Comparison of ENCODE assay signal across 12 cellular contexts in genomic region chr5:178074266-178074952, GRCh38. TPM values are rescaled to one million over a fixed set of nuclear protein-coding genes. Genes with fewer than 3 reads are reported as not detected.
DNase-seq lines count a peak whose midpoint lies in the region; ATAC-seq, FAIRE-seq and TF ChIP-seq lines count a peak whose summit lies in the region.
"Had no signal": no experiment of that assay in that cellular context is flagged by ENCODE, and none has a peak within 500 bp of the region (broad histone marks: within the 10 kb centered on the region; RNA-seq: fewer than 3 reads in every experiment).

No MANE protein-coding gene starts in this region.

- H3K36me3 ChIP-seq in brain microvascular endothelial cell (replicated peaks) (no peaks in the 10 kb centered on the region), left ventricle myocardium inferior (no peaks in the 10 kb centered on the region)
- H3K36me3 ChIP-seq: ascending aorta had no signal

- no peak for TF ChIP-seq RAD21 in A549 (conservative IDR thresholded peaks at IDR 0.05 in 1 of 2, IDR thresholded peaks at IDR 0.05 in 1 of 2)

- H3K27me3 ChIP-seq in brain microvascular endothelial cell (replicated peaks) = peaks cover 6% of the 10 kb centered on the region
- H3K27me3 ChIP-seq in left ventricle myocardium inferior (ENCODE audit: low read depth) = peaks cover 62% of the 10 kb centered on the region
- H3K27me3 ChIP-seq: ascending aorta had no signal

- DNase-seq in A549 (ENCODE audit: low read depth in 1 of 2, low spot score in 1 of 2) (no peak), ELR (ENCODE audit: low read depth) (peak; percentile 29), NCI-H1048 (lab: John Stamatoyannopoulos, UW) (peak; percentile 43), brain microvascular endothelial cell (no peak), NCI-H1436 treated with DMSO at 0.1 percent for 48 hours (lab: John Stamatoyannopoulos, UW) (no peak), left ventricle myocardium inferior (no peak), NCI-H2171 treated with DMSO at 0.1 percent for 48 hours (lab: John Stamatoyannopoulos, UW) (no peak)
- DNase-seq in stimulated activated CD4-positive, alpha-beta T cell treated with anti-CD3 and anti-CD28 coated beads, Interleukin-15, amount 100 ng/mL, for 24 hours = no peak
- DNase-seq: NCI-H2171; stimulated activated naive CD4-positive, alpha-beta T cell had no signal

- H3K27ac ChIP-seq in A549 (no peak overlapping the region), brain microvascular endothelial cell (no peak overlapping the region), left ventricle myocardium inferior (replicated peaks) (no peak overlapping the region)
- H3K27ac ChIP-seq: ascending aorta, epithelial cell of prostate had no signal

- H3K4me1 ChIP-seq in A549 = no peaks in the 10 kb centered on the region
- H3K4me1 ChIP-seq in left ventricle myocardium inferior = peaks cover 6% of the 10 kb centered on the region
- H3K4me1 ChIP-seq: ascending aorta had no signal

- 48% methylated on average over 14 of the region's 14 CpGs for WGBS in A549 (ENCODE audit: missing lambda C conversion rate)

- no peak for TF ChIP-seq POLR2A in A549 (IDR thresholded peaks at IDR 0.05; ENCODE audit: low read length)

- in situ Hi-C loops in brain microvascular endothelial cell (cut with HindIII; ENCODE audit: low pct_ligation_motif_present, low sequenced_read_pairs) = no loop called here

- no peak for TF ChIP-seq CTCF in A549 (IDR thresholded peaks at IDR 0.05)
- peak; percentile 38 for TF ChIP-seq CTCF in brain microvascular endothelial cell (IDR thresholded peaks at IDR 0.05; ENCODE audit: low read depth, low read length, missing control alignments)
- TF ChIP-seq CTCF in left ventricle myocardium inferior (IDR thresholded peaks at IDR 0.05; ENCODE audit: borderline replicate concordance) = no peak

- FAIRE-seq in A549 (lab: Jason Lieb, UNC) = no peak

- intact Hi-C loops in left ventricle myocardium inferior (cut with micrococcal nuclease) = no loop called here

- POLR2A ChIA-PET in A549 (lab: Yijun Ruan, JAX) = no interaction called here

- no peak overlapping the region for H3K4me2 ChIP-seq in A549

- peak; percentile 31 to 41; a peak in 2 of 6 replicates for ATAC-seq in A549

- no peak overlapping the region for H3K4me3 ChIP-seq in A549
- no peak overlapping the region for H3K4me3 ChIP-seq in brain microvascular endothelial cell (ENCODE audit: low read depth, low read length)
- no peak overlapping the region for H3K4me3 ChIP-seq in left ventricle myocardium inferior
- H3K4me3 ChIP-seq: ascending aorta had no signal

- TF ChIP-seq EP300 in A549 (IDR thresholded peaks at IDR 0.05) = no peak

- H3K9me3 ChIP-seq in A549 = no peaks in the 10 kb centered on the region
- H3K9me3 ChIP-seq in left ventricle myocardium inferior (replicated peaks) = no peaks in the 10 kb centered on the region
- H3K9me3 ChIP-seq: ascending aorta had no signal

- CTCF ChIA-PET in A549 (lab: Yijun Ruan, JAX) = interaction anchor here (1.9 to 8.8 kb wide), 10 partner anchors 8 to 92 kb away, joined by 8 to 174 read pairs (median 26); partner anchors contain the start of gene NHP2

TF ChIP-seq in A549, 52 proteins besides CTCF, POLR2A, EP300 and RAD21:
- TF ChIP-seq ZC3H11A (IDR thresholded peaks at IDR 0.05) (no peak), NR3C1 (IDR thresholded peaks at IDR 0.05) (no peak), EHMT2 (IDR thresholded peaks at IDR 0.05; ENCODE audit: low read depth) (no peak), NFE2L2 (conservative IDR thresholded peaks at IDR 0.05; ENCODE audit: low read length) (no peak), MYC (IDR thresholded peaks at IDR 0.05; ENCODE audit: borderline replicate concordance, low read length) (no peak), HOXB5 (CRISPR knock-in tag; IDR thresholded peaks at IDR 0.05) (no peak), JUNB (IDR thresholded peaks at IDR 0.05) (no peak), JUN (IDR thresholded peaks at IDR 0.05) (no peak), HOXB13 (CRISPR knock-in tag; IDR thresholded peaks at IDR 0.05; ENCODE audit: low read depth) (no peak)
TF ChIP-seq in A549: peak in this region for 0.

RNA-seq across cellular contexts. Expression of gene N4BP3, which starts 38.9 kb away (rescaled TPM):
- polyA plus RNA-seq in A549 (2011; rRNA removed) = 0.12 and 0.26 TPM in 2 replicates
- polyA plus RNA-seq in A549 (2012; cell fraction: cytosol; rRNA removed) = 0.21 and 0.27 TPM in 2 replicates
- 0.45 and 0.48 TPM in 2 replicates for polyA plus RNA-seq in A549 (2012; cell fraction: nucleus; rRNA removed)
- 0.15 to 0.25 TPM (median 0.15 TPM) in 3 replicates for polyA plus RNA-seq in A549 (2017; fragmentation: RNase III; extraction: RNeasy Plus Mini Kit Qiagen cat#74134 plus additional on column Dnase treatment)
- polyA minus RNA-seq in A549 (2011; rRNA and poly(A)+ RNA removed) = 0.34 and 0.37 TPM in 2 replicates
- 1.8 TPM for total RNA-seq in left ventricle myocardium inferior

RNA-seq across cellular contexts. Expression of gene RMND5B, which starts 56.4 kb away (rescaled TPM):
- polyA plus RNA-seq in A549 (2011; rRNA removed) (30.3 and 31.8 TPM in 2 replicates), A549 (2017; fragmentation: RNase III; extraction: RNeasy Plus Mini Kit Qiagen cat#74134 plus additional on column Dnase treatment) (18.1 to 20.2 TPM (median 19.4 TPM) in 3 replicates)
- 39.5 and 42.4 TPM in 2 replicates for polyA plus RNA-seq in A549 (2012; cell fraction: cytosol; rRNA removed)
- polyA plus RNA-seq in A549 (2012; cell fraction: nucleus; rRNA removed) = 55.4 and 59.6 TPM in 2 replicates
- 37.9 and 48.4 TPM in 2 replicates for polyA minus RNA-seq in A549 (2011; rRNA and poly(A)+ RNA removed)
- 38.9 TPM for total RNA-seq in left ventricle myocardium inferior

Comparison
In these comparisons a context has a peak if more than half of its experiments do, and no peak if none do; other contexts are left out.
1. DNase-seq: peak in ELR (single experiment) and NCI-H1048 (single experiment); none in A549 (0 of 2), brain microvascular endothelial cell (single experiment), NCI-H1436 treated with DMSO at 0.1 percent for 48 hours (single experiment), left ventricle myocardium inferior (single experiment), NCI-H2171 treated with DMSO at 0.1 percent for 48 hours (single experiment) and stimulated activated CD4-positive, alpha-beta T cell treated with anti-CD3 and anti-CD28 coated beads, Interleukin-15, amount 100 ng/mL, for 24 hours (single experiment).